Comparison of ENCODE assay signal across 8 cellular contexts in the genomic region with DNA sequence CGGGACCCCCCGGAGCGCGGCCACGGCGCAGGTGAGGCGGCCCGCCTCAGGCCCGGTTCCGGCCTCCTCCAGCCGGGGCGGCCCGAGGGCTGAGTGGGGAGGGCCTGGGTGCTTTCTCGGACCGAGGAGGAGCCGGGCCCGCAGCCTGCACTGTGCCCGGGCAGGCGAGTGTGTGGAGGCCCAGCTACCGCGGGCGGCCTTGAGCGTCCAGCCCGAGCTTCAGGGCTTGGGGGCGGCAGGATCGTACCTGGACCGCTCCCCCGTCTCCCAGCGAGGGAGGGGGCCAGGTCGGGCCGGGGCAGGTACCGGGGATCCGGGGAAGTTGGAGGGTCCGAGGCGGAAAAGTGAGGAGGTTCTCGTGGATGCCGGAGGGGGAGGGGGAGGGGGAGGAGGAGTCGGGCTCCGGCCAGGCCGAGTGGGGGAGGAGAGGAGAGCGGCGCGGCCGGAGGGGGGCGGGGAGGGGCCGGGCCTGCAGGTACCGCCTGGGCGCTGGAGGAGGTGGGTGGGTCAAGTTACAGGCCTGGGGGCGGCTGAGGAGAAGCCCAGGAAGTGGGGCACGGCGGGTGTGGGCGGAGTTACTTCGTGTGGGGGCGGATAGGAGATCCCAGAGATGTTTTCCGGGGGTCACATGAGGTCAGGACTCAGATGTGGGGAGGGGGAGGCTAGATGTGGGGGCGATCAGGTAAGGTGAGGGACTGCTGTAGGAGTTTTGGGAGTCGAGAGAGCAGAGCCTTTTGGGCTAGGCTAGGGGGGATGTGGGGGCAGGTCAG. TPM values are rescaled to one million over a fixed set of nuclear protein-coding genes. Genes with fewer than 3 reads are reported as not detected.
DNase-seq lines count a peak whose midpoint lies in the region; ATAC-seq and TF ChIP-seq lines count a peak whose summit lies in the region.

No MANE protein-coding gene starts in this region.

- peaks cover 12% of the 10 kb centered on the region for H3K36me3 Mint-ChIP-seq in neural progenitor cell

- H3F3A ChIP-seq in neural progenitor cell (ENCODE audit: low read depth): peaks cover 14% of the 10 kb centered on the region

- ATAC-seq in GM21447 (IDR thresholded peaks at IDR 0.05; ENCODE audit: unreplicated experiment): no peak

- in situ Hi-C loops in ACHN (cut with HindIII; ENCODE audit: low pct_ligation_motif_present, low pct_unique_long_range_greater_than_20kb, low sequenced_read_pairs) (no loop called here), KBM-7 (cut with MboI; ENCODE audit: low pct_unique_long_range_greater_than_20kb, low sequenced_read_pairs) (no loop called here)

- intact Hi-C loops in esophagus squamous epithelium (cut with DNase I): no loop called here

- H3K4me3 Mint-ChIP-seq in neural progenitor cell: peak overlapping the region; percentile 93

- peak overlapping the region; percentile 90 for H3K9ac ChIP-seq in neural progenitor cell

- no peaks in the 10 kb centered on the region for H3K9me3 ChIP-seq in esophagus squamous epithelium
- no peaks in the 10 kb centered on the region for H3K9me3 ChIP-seq in neural progenitor cell (ENCODE audit: low read depth)

- H3K27ac Mint-ChIP-seq in neural progenitor cell: no peak overlapping the region

- no peak overlapping the region for H2AFZ ChIP-seq in neural progenitor cell (replicated peaks)

- H3K4me3 ChIP-seq in GM12875 (ENCODE audit: low read depth, low read length) (peak overlapping the region; percentile 95), esophagus squamous epithelium (peak overlapping the region; percentile 90 to 99 (median 98)), neural progenitor cell (peak overlapping the region; percentile 100)

- 0 to 1% methylated on average over 6 to 22 of the region's 57 CpGs for WGBS in esophagus squamous epithelium, 2 donors

- H4K20me1 ChIP-seq in neural progenitor cell (ENCODE audit: low read depth): peaks cover 52% of the 10 kb centered on the region

- H3K4me2 ChIP-seq in neural progenitor cell: peak overlapping the region; percentile 73

- H3K79me2 ChIP-seq in neural progenitor cell (ENCODE audit: low read depth): peaks cover 78% of the 10 kb centered on the region

- peak overlapping the region; percentile 77 to 90 (median 88) for H3K27ac ChIP-seq in esophagus squamous epithelium
- H3K27ac ChIP-seq in neural progenitor cell: peak overlapping the region; percentile 89

- DNase-seq in ACHN (peak; percentile 43), KBM-7 (peak; percentile 34), esophagus squamous epithelium (lab: John Stamatoyannopoulos, UW) (no peak), neural progenitor cell (ENCODE audit: low spot score) (peak; percentile 93), COR-L47 (lab: John Stamatoyannopoulos, UW) (no peak)
- peak; percentile 60 for DNase-seq in activated CD4-positive, alpha-beta T cell treated with anti-CD3 and anti-CD28 coated beads for 48 hours

- peaks cover 33 to 60% (median 37%) of the 10 kb centered on the region in 3 donors for H3K4me1 ChIP-seq in esophagus squamous epithelium
- H3K4me1 ChIP-seq in neural progenitor cell: peaks cover 22% of the 10 kb centered on the region

- H3K27me3 Mint-ChIP-seq in neural progenitor cell (ENCODE audit: insufficient read depth, low read depth): peaks cover 11% of the 10 kb centered on the region

- H3K9me3 Mint-ChIP-seq in neural progenitor cell: no peaks in the 10 kb centered on the region

- H3K27me3 ChIP-seq in esophagus squamous epithelium: no peaks in the 10 kb centered on the region
- no peaks in the 10 kb centered on the region for H3K27me3 ChIP-seq in neural progenitor cell

- TF ChIP-seq CTCF in GM12875 (IDR thresholded peaks at IDR 0.05; ENCODE audit: borderline replicate concordance, insufficient read depth, low read depth, low read length): no peak
- TF ChIP-seq CTCF in esophagus squamous epithelium (IDR thresholded peaks at IDR 0.05): no peak
- TF ChIP-seq CTCF in neural progenitor cell (IDR thresholded peaks at IDR 0.05): no peak

- H3K36me3 ChIP-seq in esophagus squamous epithelium (peaks cover 0 to 23% (median 0%) of the 10 kb centered on the region in 3 donors), neural progenitor cell (no peaks in the 10 kb centered on the region)

- peaks cover 52% of the 10 kb centered on the region for H3K4me1 Mint-ChIP-seq in neural progenitor cell

- TF ChIP-seq POLR2A in esophagus squamous epithelium (IDR thresholded peaks at IDR 0.05): no peak

RNA-seq across cellular contexts. Expression of a gene that starts 0.5 kb away (rescaled TPM):
- total RNA-seq in esophagus squamous epithelium: 10 to 100 TPM; 26.7 to 45.5 (median 37.1) TPM
- 34.7 and 108 TPM in 2 replicates for total RNA-seq in neural progenitor cell (ENCODE audit: low replicate concordance)

RNA-seq across cellular contexts. Expression of a gene that starts 2.1 kb away (rescaled TPM):
- total RNA-seq in esophagus squamous epithelium (10 to 100 TPM; 19.4 to 42.5 (median 29.0) TPM), neural progenitor cell (ENCODE audit: low replicate concordance) (30.2 and 49.0 TPM in 2 replicates)

RNA-seq across cellular contexts. Expression of a gene that starts 16.0 kb away (rescaled TPM):
- total RNA-seq in esophagus squamous epithelium (10 to 100 TPM in 1 of 4 donors, 1 to 10 TPM in 3; 2.1 to 13.0 (median 3.9) TPM), neural progenitor cell (ENCODE audit: low replicate concordance) (0.88 and 2.2 TPM in 2 replicates)

RNA-seq across cellular contexts. Expression of a gene that starts 31.6 kb away (rescaled TPM):
- total RNA-seq in esophagus squamous epithelium (10 to 100 TPM; 50.3 to 80.4 (median 69.3) TPM), neural progenitor cell (ENCODE audit: low replicate concordance) (36.5 and 51.2 TPM in 2 replicates)

RNA-seq across cellular contexts. Expression of a gene that starts 31.6 kb away (rescaled TPM):
- total RNA-seq in esophagus squamous epithelium: 100 to 1,000 TPM in 1 of 4 donors, 10 to 100 TPM in 3; 46.5 to 118 (median 76.9) TPM
- 13.7 and 55.4 TPM in 2 replicates for total RNA-seq in neural progenitor cell (ENCODE audit: low replicate concordance)

Comparison
In these comparisons a context has a peak if more than half of its experiments do, and no peak if none do; other contexts are left out.
1. DNase-seq: peak in ACHN (single experiment), KBM-7 (single experiment), activated CD4-positive, alpha-beta T cell treated with anti-CD3 and anti-CD28 coated beads for 48 hours (single experiment) and neural progenitor cell (single experiment); none in esophagus squamous epithelium (single experiment) and COR-L47 (single experiment).
2. Peak in every context shown above with its lines, with median percentiles within 50 percentile points of each other: H3K4me3 ChIP-seq.